Comparison of ENCODE assay signal across 1 cellular context in genomic region chr17:67388986-67389385, GRCh38.
TF ChIP-seq lines count a peak whose summit lies in the region.

No MANE protein-coding gene starts in this region.

TF ChIP-seq in WTC11, 78 proteins besides CTCF, POLR2A, EP300 and RAD21 (continued from another document):
- TF ChIP-seq ZNF532 (CRISPR knock-in tag; IDR thresholded peaks at IDR 0.05; ENCODE audit: borderline replicate concordance): no peak
- TF ChIP-seq NR2C2 (CRISPR knock-in tag; IDR thresholded peaks at IDR 0.05): no peak
- TF ChIP-seq CBFB (CRISPR knock-in tag; IDR thresholded peaks at IDR 0.05; ENCODE audit: low read depth): no peak
- TF ChIP-seq, protein P1, sequence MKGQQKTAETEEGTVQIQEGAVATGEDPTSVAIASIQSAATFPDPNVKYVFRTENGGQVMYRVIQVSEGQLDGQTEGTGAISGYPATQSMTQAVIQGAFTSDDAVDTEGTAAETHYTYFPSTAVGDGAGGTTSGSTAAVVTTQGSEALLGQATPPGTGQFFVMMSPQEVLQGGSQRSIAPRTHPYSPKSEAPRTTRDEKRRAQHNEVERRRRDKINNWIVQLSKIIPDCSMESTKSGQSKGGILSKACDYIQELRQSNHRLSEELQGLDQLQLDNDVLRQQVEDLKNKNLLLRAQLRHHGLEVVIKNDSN (CRISPR knock-in tag; IDR thresholded peaks at IDR 0.05): no peak
